Comparison of ENCODE assay signal across 18 cellular contexts in the genomic region with DNA sequence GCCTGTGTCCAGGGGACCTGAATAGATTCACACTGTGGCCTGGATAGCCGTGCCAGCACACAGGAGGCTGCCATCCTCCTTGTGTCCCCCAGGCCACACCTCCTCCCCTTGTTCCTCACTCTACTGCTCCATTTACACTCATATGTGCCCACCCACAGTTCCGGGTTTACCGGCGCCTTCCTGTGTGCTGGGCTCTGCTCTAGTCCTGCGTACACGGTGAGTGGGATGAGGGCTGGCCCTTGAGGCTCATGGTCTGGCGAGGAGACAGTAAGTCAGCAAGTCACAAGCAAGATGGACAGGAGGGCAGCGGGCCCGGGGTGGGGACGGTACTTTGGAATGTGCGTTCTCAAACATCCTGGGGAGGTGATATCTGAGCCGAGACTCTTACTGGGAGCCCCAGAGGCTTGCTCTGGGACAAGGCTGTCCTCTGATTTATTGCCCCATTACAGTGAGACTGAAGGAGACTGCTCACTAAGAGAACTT. TPM values are rescaled to one million over a fixed set of nuclear protein-coding genes. Genes with fewer than 3 reads are reported as not detected.
A peak's percentile ranks its signal among the peaks of the same experiment; 100 is the strongest.
DNase-seq lines count a peak whose midpoint lies in the region; ATAC-seq and TF ChIP-seq lines count a peak whose summit lies in the region.
"Had no signal": no experiment of that assay in that cellular context is flagged by ENCODE, and none has a peak within 500 bp of the region (broad histone marks: within the 10 kb centered on the region; RNA-seq: fewer than 3 reads in every experiment).

No MANE protein-coding gene starts in this region.

- H3K4me1 Mint-ChIP-seq in Caco-2 (ENCODE audit: low read depth, unreplicated experiment) (peaks cover 6% of the 10 kb centered on the region), chondrocyte (ENCODE audit: low read depth) (peaks cover 3% of the 10 kb centered on the region)
- no peaks in the 10 kb centered on the region for H3K4me1 Mint-ChIP-seq in activated T-helper 1 cell treated with anti-CD3 and anti-CD28 coated beads, Interleukin-12 subunit alpha, Interleukin-12 subunit beta, Interleukin-2, Interleukin-4 antibody, amounts not matched to agents 30 ng/mL and 10 ng/mL and 1 ng/mL, durations not matched to agents 14 hours and 24 hours and 36 hours (ENCODE audit: low read depth)

- no peaks in the 10 kb centered on the region for H3K36me3 ChIP-seq in Caco-2 (ENCODE audit: control insufficient read depth, insufficient read depth, low read length)
- no peaks in the 10 kb centered on the region for H3K36me3 ChIP-seq in mesendoderm (ENCODE audit: control insufficient read depth, insufficient read depth, low read length)
- H3K36me3 ChIP-seq in trophoblast cell (ENCODE audit: control insufficient read depth in 1 of 2, insufficient read depth in 2 of 2, low read length in 2 of 2) = no peaks in the 10 kb centered on the region
- H3K36me3 ChIP-seq: BE2C, SJSA1 had no signal

- H3K79me1 ChIP-seq in mesendoderm (ENCODE audit: low read length) = no peaks in the 10 kb centered on the region
- H3K79me1 ChIP-seq in trophoblast cell (ENCODE audit: low read length) = peaks cover 6% of the 10 kb centered on the region

- no peak overlapping the region for H2BK120ac ChIP-seq in mesendoderm (ENCODE audit: low read depth, low read length)
- H2BK120ac ChIP-seq in trophoblast cell (ENCODE audit: insufficient read depth, low read length, poor library complexity) = no peak overlapping the region

- H3K14ac ChIP-seq in trophoblast cell (ENCODE audit: low read length) = no peak overlapping the region

- H3K27me3 ChIP-seq in Caco-2 (replicated peaks; ENCODE audit: control insufficient read depth, insufficient read depth, low read length) (no peaks in the 10 kb centered on the region), mesendoderm (ENCODE audit: insufficient read depth, low read length, poor library complexity) (no peaks in the 10 kb centered on the region), trophoblast cell (ENCODE audit: insufficient read depth, low read length) (no peaks in the 10 kb centered on the region)
- H3K27me3 ChIP-seq: BE2C, SJSA1 had no signal

- peak overlapping the region; percentile 49 for H3K4me3 Mint-ChIP-seq in Caco-2 (ENCODE audit: unreplicated experiment)
- H3K4me3 Mint-ChIP-seq in chondrocyte (ENCODE audit: unreplicated experiment) = no peak overlapping the region
- H3K4me3 Mint-ChIP-seq in activated T-helper 1 cell treated with anti-CD3 and anti-CD28 coated beads, Interleukin-12 subunit alpha, Interleukin-12 subunit beta, Interleukin-2, Interleukin-4 antibody, amounts not matched to agents 30 ng/mL and 10 ng/mL and 1 ng/mL, durations not matched to agents 14 hours and 24 hours and 36 hours = no peak overlapping the region
- H3K4me3 Mint-ChIP-seq: CD4-positive, alpha-beta T cell had no signal

- no peaks in the 10 kb centered on the region for H3K4me1 ChIP-seq in Caco-2
- no peaks in the 10 kb centered on the region for H3K4me1 ChIP-seq in mesendoderm (ENCODE audit: control insufficient read depth, low read depth, low read length)
- peaks cover 9 to 12% of the 10 kb centered on the region in 2 experiments for H3K4me1 ChIP-seq in trophoblast cell (ENCODE audit: control insufficient read depth in 1 of 2, insufficient read depth in 2 of 2, low read length in 2 of 2)
- H3K4me1 ChIP-seq: BE2C, SJSA1 had no signal

- H4K12ac ChIP-seq in trophoblast cell (ENCODE audit: low read depth, low read length) = no peak overlapping the region

- H3K9me3 Mint-ChIP-seq in Caco-2 (ENCODE audit: unreplicated experiment) = no peaks in the 10 kb centered on the region
- no peaks in the 10 kb centered on the region for H3K9me3 Mint-ChIP-seq in chondrocyte (ENCODE audit: low read depth)
- no peaks in the 10 kb centered on the region for H3K9me3 Mint-ChIP-seq in activated T-helper 1 cell treated with anti-CD3 and anti-CD28 coated beads, Interleukin-12 subunit alpha, Interleukin-12 subunit beta, Interleukin-2, Interleukin-4 antibody, amounts not matched to agents 30 ng/mL and 10 ng/mL and 1 ng/mL, durations not matched to agents 14 hours and 24 hours and 36 hours
- H3K9me3 Mint-ChIP-seq: CD4-positive, alpha-beta T cell had no signal

- no peak overlapping the region for H2BK12ac ChIP-seq in trophoblast cell (ENCODE audit: low read length)

- H3K4me2 ChIP-seq in mesendoderm (ENCODE audit: low read length) (no peak overlapping the region), trophoblast cell (ENCODE audit: low read length) (no peak overlapping the region)

- no peak overlapping the region for H2BK15ac ChIP-seq in mesendoderm (replicated peaks; ENCODE audit: low read depth)

- no peak overlapping the region for H3K23ac ChIP-seq in mesendoderm (ENCODE audit: low read length)
- no peak overlapping the region for H3K23ac ChIP-seq in trophoblast cell (ENCODE audit: low read length)

- no peak overlapping the region for H2BK5ac ChIP-seq in mesendoderm (ENCODE audit: low read length)
- H2BK5ac ChIP-seq in trophoblast cell (ENCODE audit: low read depth, low read length, poor library complexity) = no peak overlapping the region

- H3K27me3 Mint-ChIP-seq in Caco-2 (ENCODE audit: insufficient read depth, unreplicated experiment) (no peaks in the 10 kb centered on the region), chondrocyte (ENCODE audit: low read depth) (no peaks in the 10 kb centered on the region)
- no peaks in the 10 kb centered on the region for H3K27me3 Mint-ChIP-seq in activated T-helper 1 cell treated with anti-CD3 and anti-CD28 coated beads, Interleukin-12 subunit alpha, Interleukin-12 subunit beta, Interleukin-2, Interleukin-4 antibody, amounts not matched to agents 30 ng/mL and 10 ng/mL and 1 ng/mL, durations not matched to agents 14 hours and 24 hours and 36 hours (ENCODE audit: insufficient read depth)
- H3K27me3 Mint-ChIP-seq: CD4-positive, alpha-beta T cell had no signal

- no peak overlapping the region for H3K27ac ChIP-seq in mesendoderm (ENCODE audit: low read depth, low read length)
- no peak overlapping the region for H3K27ac ChIP-seq in trophoblast cell (ENCODE audit: low read depth, low read length)
- H3K27ac ChIP-seq: SJSA1 had no signal

- intact Hi-C loops in Caco-2 (cut with micrococcal nuclease; ENCODE audit: unreplicated experiment) = no loop called here
- intact Hi-C loops in activated T-helper 1 cell treated with anti-CD3 and anti-CD28 coated beads, Interleukin-12 subunit alpha, Interleukin-12 subunit beta, Interleukin-2, Interleukin-4 antibody, amounts not matched to agents 30 ng/mL and 10 ng/mL and 1 ng/mL, durations not matched to agents 14 hours and 24 hours and 36 hours (cut with micrococcal nuclease) = no loop called here

- DNase-seq in Caco-2 (peak in 1 of 2 experiments; percentile 34), chondrocyte (ENCODE audit: low spot score) (peak; percentile 65), mesendoderm (peak; percentile 13), trophoblast cell (no peak), NCI-H2081 (lab: John Stamatoyannopoulos, UW) (no peak), NCI-H1930 (lab: John Stamatoyannopoulos, UW) (no peak)
- no peak for DNase-seq in activated T-helper 1 cell treated with anti-CD3 and anti-CD28 coated beads, Interleukin-12 subunit alpha, Interleukin-12 subunit beta, Interleukin-2, Interleukin-4 antibody, amounts not matched to agents 30 ng/mL and 10 ng/mL and 1 ng/mL, durations not matched to agents 14 hours and 24 hours and 36 hours (ENCODE audit: low spot score)
- DNase-seq: 8988T; BE2C; Calu3; CD4-positive, alpha-beta T cell; DMS53; NCI-H1048; NCI-H146; NCI-H510A treated with DMSO at 0.1 percent for 48 hours; NCI-H82 had no signal

- POLR2A ChIA-PET in Caco-2 (lab: Charles Lee) = no interaction called here

- H3K36me3 Mint-ChIP-seq in Caco-2 (ENCODE audit: insufficient read depth, unreplicated experiment) (no peaks in the 10 kb centered on the region), chondrocyte (ENCODE audit: low read depth) (no peaks in the 10 kb centered on the region)
- no peaks in the 10 kb centered on the region for H3K36me3 Mint-ChIP-seq in activated T-helper 1 cell treated with anti-CD3 and anti-CD28 coated beads, Interleukin-12 subunit alpha, Interleukin-12 subunit beta, Interleukin-2, Interleukin-4 antibody, amounts not matched to agents 30 ng/mL and 10 ng/mL and 1 ng/mL, durations not matched to agents 14 hours and 24 hours and 36 hours (ENCODE audit: low read depth)

- H3K79me2 ChIP-seq in mesendoderm (ENCODE audit: control insufficient read depth, insufficient read depth, low read length) (no peaks in the 10 kb centered on the region), trophoblast cell (ENCODE audit: control insufficient read depth, insufficient read depth, low read length, poor library complexity) (no peaks in the 10 kb centered on the region)

- CTCF ChIA-PET in Caco-2 (lab: Charles Lee) = no interaction called here

- H3K27ac Mint-ChIP-seq in Caco-2 (ENCODE audit: unreplicated experiment) = peak overlapping the region; percentile 3
- H3K27ac Mint-ChIP-seq in chondrocyte (ENCODE audit: unreplicated experiment) = no peak overlapping the region
- no peak overlapping the region for H3K27ac Mint-ChIP-seq in activated T-helper 1 cell treated with anti-CD3 and anti-CD28 coated beads, Interleukin-12 subunit alpha, Interleukin-12 subunit beta, Interleukin-2, Interleukin-4 antibody, amounts not matched to agents 30 ng/mL and 10 ng/mL and 1 ng/mL, durations not matched to agents 14 hours and 24 hours and 36 hours
- H3K27ac Mint-ChIP-seq: CD4-positive, alpha-beta T cell had no signal

- H4K91ac ChIP-seq in trophoblast cell (ENCODE audit: low read depth, low read length) = peak overlapping the region; percentile 8

- H3K18ac ChIP-seq in mesendoderm (ENCODE audit: low read length) = no peak overlapping the region
- H3K18ac ChIP-seq in trophoblast cell (ENCODE audit: low read length) = no peak overlapping the region

- TF ChIP-seq CTCF in Caco-2 (IDR thresholded peaks at IDR 0.05; ENCODE audit: insufficient read depth in 1 of 2, low read depth in 1 of 2, low read length in 1 of 2, severe bottlenecking in 1 of 2, unreplicated experiment in 1 of 2) (no peak), chondrocyte (IDR thresholded peaks at IDR 0.05) (no peak)

- H4K5ac ChIP-seq in mesendoderm (ENCODE audit: low read length) = no peak overlapping the region

- no peak overlapping the region for H3K4ac ChIP-seq in mesendoderm (ENCODE audit: low read depth, low read length)
- H3K4ac ChIP-seq in trophoblast cell (ENCODE audit: low read depth, low read length) = no peak overlapping the region

- no peak overlapping the region for H4K8ac ChIP-seq in mesendoderm (ENCODE audit: low read depth, low read length)
- no peak overlapping the region for H4K8ac ChIP-seq in trophoblast cell (ENCODE audit: low read depth, low read length)

- no TSS peak for BruUV-seq in Caco-2 (replicated peaks; lab: Mats Ljungman, UMichigan)

- H3K4me3 ChIP-seq in Caco-2 (ENCODE audit: low read depth, low read length) = no peak overlapping the region
- H3K4me3 ChIP-seq in mesendoderm (ENCODE audit: low read length) = no peak overlapping the region
- H3K4me3 ChIP-seq in trophoblast cell (ENCODE audit: low read depth, low read length) = no peak overlapping the region
- H3K4me3 ChIP-seq: SJSA1 had no signal

- H3K56ac ChIP-seq in mesendoderm (ENCODE audit: low read length) = peak overlapping the region; percentile 1

- H3K9ac ChIP-seq in mesendoderm (ENCODE audit: low read length) (no peak overlapping the region), trophoblast cell (ENCODE audit: low read length) (no peak overlapping the region)

- no peaks in the 10 kb centered on the region for H3K9me3 ChIP-seq in Caco-2
- peaks cover 2% of the 10 kb centered on the region for H3K9me3 ChIP-seq in trophoblast cell (ENCODE audit: insufficient read depth, low read depth, low read length)
- H3K9me3 ChIP-seq: BE2C, SJSA1 had no signal

- ATAC-seq in GM21737 (IDR thresholded peaks at IDR 0.05; ENCODE audit: unreplicated experiment) = no peak

- WGBS in mesendoderm (ENCODE audit: extremely low coverage, insufficient coverage, low lambda C conversion rate) = no CpG with 5 or more reads among the region's 12 CpGs
- WGBS in trophoblast cell (ENCODE audit: extremely low coverage, insufficient coverage, insufficient read length) = no CpG with 5 or more reads among the region's 12 CpGs

- H2AFZ ChIP-seq in trophoblast cell (ENCODE audit: insufficient read depth, low read length, poor library complexity) = no peak overlapping the region

- H2AK5ac ChIP-seq in mesendoderm (ENCODE audit: low read length) = no peak overlapping the region
- no peak overlapping the region for H2AK5ac ChIP-seq in trophoblast cell (ENCODE audit: low read length)

RNA-seq across cellular contexts. Expression of a gene that starts 32.4 kb away (rescaled TPM):
- total RNA-seq in Caco-2 (2022) (0.52 and 0.60 TPM in 2 replicates), chondrocyte (0.36 to 0.70 TPM (median 0.50 TPM) in 3 replicates)
- polyA plus RNA-seq in mesendoderm (2013, experiment 1 of 2) = 0.32 TPM
- 0.22 TPM for polyA plus RNA-seq in mesendoderm (2013, experiment 2 of 2)
- 1.5 and 1.6 TPM in 2 replicates for polyA plus RNA-seq in trophoblast cell (2013)
- total RNA-seq in activated T-helper 1 cell treated with anti-CD3 and anti-CD28 coated beads, Interleukin-12 subunit alpha, Interleukin-12 subunit beta, Interleukin-2, Interleukin-4 antibody, amounts not matched to agents 30 ng/mL and 10 ng/mL and 1 ng/mL, durations not matched to agents 14 hours and 24 hours and 36 hours = not detected in 2 replicates
- total RNA-seq: CD4-positive, alpha-beta T cell had no signal

Comparison
In these comparisons a context has a peak if more than half of its experiments do, and no peak if none do; other contexts are left out.
1. DNase-seq: peak in chondrocyte (single experiment) and mesendoderm (single experiment); none in trophoblast cell (0 of 2), NCI-H2081 (0 of 2), activated T-helper 1 cell treated with anti-CD3 and anti-CD28 coated beads, Interleukin-12 subunit alpha, Interleukin-12 subunit beta, Interleukin-2, Interleukin-4 antibody, amounts not matched to agents 30 ng/mL and 10 ng/mL and 1 ng/mL, durations not matched to agents 14 hours and 24 hours and 36 hours (single experiment) and NCI-H1930 (0 of 2).